ENCODE assay signal across 8 cellular contexts in the genomic region with DNA sequence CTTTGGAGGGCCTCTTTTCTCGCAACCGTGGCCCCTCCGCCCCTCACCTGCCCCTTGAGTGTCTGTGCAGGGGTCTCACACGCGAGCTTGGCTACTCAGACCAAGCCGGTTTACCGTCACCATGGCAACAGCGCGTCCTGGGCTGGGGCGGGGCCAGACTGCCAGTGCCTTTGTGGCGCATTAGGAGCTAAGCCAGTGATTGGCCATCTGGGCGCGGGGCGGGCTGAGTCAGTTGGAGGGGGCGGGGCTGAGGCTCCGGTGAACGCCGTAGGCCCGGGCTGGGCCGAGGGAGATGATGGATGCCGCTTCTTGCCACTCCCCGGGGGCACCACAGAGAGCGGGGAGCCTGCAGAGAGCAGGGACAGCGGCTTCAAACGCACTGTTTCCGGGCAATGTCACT.
DNase-seq lines count a peak whose midpoint lies in the region.

No MANE protein-coding gene starts in this region.

- H3K9me3 ChIP-seq in muscle layer of colon (ENCODE audit: low read length) = no peaks in the 10 kb centered on the region

- H3K27ac ChIP-seq in muscle layer of colon (ENCODE audit: low read depth, low read length) = peak overlapping the region; percentile 21

- no peak overlapping the region for H3K9ac ChIP-seq in muscle layer of colon (ENCODE audit: low read length)

- peaks cover 7% of the 10 kb centered on the region for H3K4me1 ChIP-seq in muscle layer of colon (ENCODE audit: insufficient read depth, low read length)

- H3K36me3 ChIP-seq in muscle layer of colon (ENCODE audit: insufficient read depth, low read length) = no peaks in the 10 kb centered on the region

- peak overlapping the region in 1 of 2 donors; percentile 49 for H3K4me3 ChIP-seq in muscle layer of colon (ENCODE audit: low read depth in 1 of 2, low read length in 2 of 2)

- H3K27me3 ChIP-seq in muscle layer of colon (ENCODE audit: control insufficient read depth in 1 of 2, insufficient read depth in 2 of 2, low read length in 2 of 2) = no peaks in the 10 kb centered on the region

- DNase-seq in NCI-H748 (lab: John Stamatoyannopoulos, UW; ENCODE audit: unreplicated experiment) (peak; percentile 29), NCI-H748 treated with DMSO at 0.1 percent for 48 hours (lab: John Stamatoyannopoulos, UW) (no peak), NCI-H524 (lab: John Stamatoyannopoulos, UW) (peak; percentile 43 to 82), fibroblast of gingiva (ENCODE audit: low read depth) (peak; percentile 60), NCI-H2196 (lab: John Stamatoyannopoulos, UW; ENCODE audit: unreplicated experiment) (no peak)
- peak; percentile 71 for DNase-seq in activated effector memory CD4-positive, alpha-beta T cell treated with Interleukin-2 at 50 U/mL for 16 hours
- DNase-seq in stimulated activated CD8-positive, alpha-beta memory T cell treated with anti-CD3 and anti-CD28 coated beads, Interleukin-15, amount 100 ng/mL, for 4 hours (ENCODE audit: low read depth in 2 of 2) = peak; percentile 37 to 66

Comparison
In these comparisons a context has a peak if more than half of its experiments do, and no peak if none do; other contexts are left out.
1. DNase-seq: peak in NCI-H748 (single experiment), NCI-H524 (2 of 2), activated effector memory CD4-positive, alpha-beta T cell treated with Interleukin-2 at 50 U/mL for 16 hours (single experiment), fibroblast of gingiva (single experiment) and stimulated activated CD8-positive, alpha-beta memory T cell treated with anti-CD3 and anti-CD28 coated beads, Interleukin-15, amount 100 ng/mL, for 4 hours (2 of 2); none in NCI-H748 treated with DMSO at 0.1 percent for 48 hours (single experiment) and NCI-H2196 (single experiment).